ENCODE assay signal across 28 cellular contexts in genomic region chr14:93643127-93643526, GRCh38.
"Had no signal": no experiment of that assay in that cellular context is flagged by ENCODE, and none has a peak within 500 bp of the region (broad histone marks: within the 10 kb centered on the region; RNA-seq: fewer than 3 reads in every experiment).

No MANE protein-coding gene starts in this region.

- H3K9me3 ChIP-seq: left lung, lower lobe of right lung, pancreas, prostate gland, suprapubic skin, thoracic aorta, tibial artery, upper lobe of right lung had no signal

- H3K4me1 ChIP-seq: left lung, lower lobe of right lung, pancreas, prostate gland, suprapubic skin, tibial artery, upper lobe of right lung had no signal

- H3K4me3 ChIP-seq: left lung, lower lobe of right lung, pancreas, prostate gland, skin epidermis, suprapubic skin, thoracic aorta, tibial artery, upper lobe of right lung had no signal

- FAIRE-seq: islet of Langerhans, kidney, pancreas, urothelium cell line had no signal

- H3K27me3 ChIP-seq: pancreas had no signal

- H3K36me3 ChIP-seq: left lung, lower lobe of right lung, pancreas, prostate gland, suprapubic skin, thoracic aorta, tibial artery, upper lobe of right lung had no signal

- DNase-seq: hypothalamus; immature natural killer cell; kidney; left colon; left lung; lower lobe of right lung; mammary epithelial cell; mesenchymal stem cell; naive thymus-derived CD8-positive, alpha-beta T cell; nucleus accumbens; pancreas; posterior cingulate gyrus; retina; right cardiac atrium; stimulated activated CD4-positive, alpha-beta T cell treated with anti-CD3 and anti-CD28 coated beads, Interleukin-12 subunit alpha, Interleukin-12 subunit beta, amount 100 ng/mL, for 4 hours; stimulated activated CD4-positive, alpha-beta T cell treated with anti-CD3 and anti-CD28 coated beads, Interleukin-15, amount 100 ng/mL, for 24 hours; stimulated activated CD4-positive, alpha-beta T cell treated with anti-CD3 and anti-CD28 coated beads, Interleukin-2, amount 100 ng/mL, for 24 hours; stimulated activated CD4-positive, alpha-beta T cell treated with anti-CD3 and anti-CD28 coated beads, Interleukin-4, amount 100 ng/mL, for 1 hour; stimulated activated naive CD4-positive, alpha-beta T cell treated with Interleukin-2 at 50 U/mL for 16 hours; tibial artery; upper lobe of right lung had no signal

- ATAC-seq: left colon; left lung; lower lobe of right lung; naive thymus-derived CD8-positive, alpha-beta T cell; pancreas; right cardiac atrium; sciatic nerve; upper lobe of right lung had no signal

- H3K27ac ChIP-seq: left lung, lower lobe of right lung, pancreas, prostate gland, skin epidermis, suprapubic skin, thoracic aorta, tibial artery, upper lobe of right lung had no signal
